ENCODE assay signal across 8 cellular contexts in the genomic region with DNA sequence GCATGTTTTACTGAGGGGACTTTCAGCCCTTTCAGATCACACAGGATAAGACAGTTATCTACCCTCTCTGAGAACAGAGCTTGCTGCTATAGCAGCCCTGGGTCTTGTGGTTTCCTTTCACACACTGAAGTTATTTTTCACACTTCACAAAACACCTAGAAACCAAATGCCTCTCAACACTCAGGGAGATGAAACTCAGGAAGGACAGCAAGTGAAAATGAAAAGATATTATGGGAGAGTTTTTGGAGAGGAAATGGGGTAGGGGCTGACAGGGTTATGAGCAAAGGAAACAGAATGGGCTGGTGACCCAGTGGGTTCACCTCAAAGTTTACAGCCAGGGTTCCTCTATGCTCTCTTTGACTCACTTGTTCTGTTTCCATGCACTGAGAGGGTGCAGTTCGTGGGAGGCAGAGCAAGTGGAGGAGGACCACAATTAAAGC. TPM values are rescaled to one million over a fixed set of nuclear protein-coding genes. Genes with fewer than 3 reads are reported as not detected.
DNase-seq lines count a peak whose midpoint lies in the region; ATAC-seq lines count a peak whose summit lies in the region.

No MANE protein-coding gene starts in this region.

- H3K18ac ChIP-seq in trophoblast cell (ENCODE audit: low read length), result no peak overlapping the region

- H3K9me3 ChIP-seq in trophoblast cell (ENCODE audit: insufficient read depth, low read depth, low read length), result peaks cover 3% of the 10 kb centered on the region

- no peak overlapping the region for H3K4me2 ChIP-seq in trophoblast cell (ENCODE audit: low read length)

- no peak overlapping the region for H3K4ac ChIP-seq in trophoblast cell (ENCODE audit: low read depth, low read length)

- H3K79me2 ChIP-seq in trophoblast cell (ENCODE audit: control insufficient read depth, insufficient read depth, low read length, poor library complexity), result no peaks in the 10 kb centered on the region

- no peak overlapping the region for H3K4me3 ChIP-seq in trophoblast cell (ENCODE audit: low read depth, low read length)

- no peaks in the 10 kb centered on the region for H3K79me1 ChIP-seq in trophoblast cell (ENCODE audit: low read length)

- H3K9ac ChIP-seq in trophoblast cell (ENCODE audit: low read length), result peak overlapping the region; percentile 63

- H2AFZ ChIP-seq in trophoblast cell (ENCODE audit: insufficient read depth, low read length, poor library complexity), result no peak overlapping the region

- H2BK120ac ChIP-seq in trophoblast cell (ENCODE audit: insufficient read depth, low read length, poor library complexity), result no peak overlapping the region

- no peak overlapping the region for H3K14ac ChIP-seq in trophoblast cell (ENCODE audit: low read length)

- H2AK5ac ChIP-seq in trophoblast cell (ENCODE audit: low read length), result no peak overlapping the region

- no peak overlapping the region for H2BK5ac ChIP-seq in trophoblast cell (ENCODE audit: low read depth, low read length, poor library complexity)

- H4K12ac ChIP-seq in trophoblast cell (ENCODE audit: low read depth, low read length), result no peak overlapping the region

- no peak overlapping the region for H4K8ac ChIP-seq in trophoblast cell (ENCODE audit: low read depth, low read length)

- no peak overlapping the region for H3K23ac ChIP-seq in trophoblast cell (ENCODE audit: low read length)

- WGBS in trophoblast cell (ENCODE audit: extremely low coverage, insufficient coverage, insufficient read length), result no CpG with 5 or more reads among the region's 1 CpG

- no peak overlapping the region for H2BK12ac ChIP-seq in trophoblast cell (ENCODE audit: low read length)

- DNase-seq in activated CD4-positive, CD25-positive, alpha-beta regulatory T cell treated with anti-CD3 and anti-CD28 coated beads, Interleukin-2, amount 50 U/mL, for 72 hours, result peak; percentile 48
- DNase-seq in trophoblast cell (no peak), OCI-M2 (lab: John Stamatoyannopoulos, UW; ENCODE audit: unreplicated experiment) (no peak), DMS 273 treated with DMSO at 0.1 percent for 48 hours (lab: John Stamatoyannopoulos, UW) (no peak), hepatic stellate cell (ENCODE audit: low spot score) (no peak), NCI-H187 (lab: John Stamatoyannopoulos, UW) (no peak)

- ATAC-seq in GM18499 (IDR thresholded peaks at IDR 0.05; ENCODE audit: insufficient read depth, unreplicated experiment) (peak; percentile 60), HG02678 (IDR thresholded peaks at IDR 0.05; ENCODE audit: unreplicated experiment) (peak; percentile 78)

- H4K91ac ChIP-seq in trophoblast cell (ENCODE audit: low read depth, low read length), result no peak overlapping the region

- no peaks in the 10 kb centered on the region for H3K27me3 ChIP-seq in trophoblast cell (ENCODE audit: insufficient read depth, low read length)

- no peaks in the 10 kb centered on the region for H3K4me1 ChIP-seq in trophoblast cell (ENCODE audit: control insufficient read depth in 1 of 2, insufficient read depth in 2 of 2, low read length in 2 of 2)

- H3K27ac ChIP-seq in trophoblast cell (ENCODE audit: low read depth, low read length), result no peak overlapping the region

- no peaks in the 10 kb centered on the region for H3K36me3 ChIP-seq in trophoblast cell (ENCODE audit: control insufficient read depth in 1 of 2, insufficient read depth in 2 of 2, low read length in 2 of 2)

RNA-seq across cellular contexts. Expression of gene GIMAP2, which starts 17.0 kb away (rescaled TPM):
- not detected in 2 replicates for polyA plus RNA-seq in trophoblast cell (2013)

RNA-seq across cellular contexts. Expression of gene GIMAP6, which starts 36.3 kb away (rescaled TPM):
- not detected in 2 replicates for polyA plus RNA-seq in trophoblast cell (2013)

RNA-seq across cellular contexts. Expression of gene GIMAP1, which starts 47.9 kb away (rescaled TPM):
- not detected in 2 replicates for polyA plus RNA-seq in trophoblast cell (2013)
